In genomic region chr17:7592422-7593021, GRCh38 we compare ENCODE assay signal across 22 cellular contexts. TPM values are rescaled to one million over a fixed set of nuclear protein-coding genes. Genes with fewer than 3 reads are reported as not detected.
A peak's percentile ranks its signal among the peaks of the same experiment; 100 is the strongest.
DNase-seq lines count a peak whose midpoint lies in the region; ATAC-seq and TF ChIP-seq lines count a peak whose summit lies in the region.
"Had no signal": no experiment of that assay in that cellular context is flagged by ENCODE, and none has a peak within 500 bp of the region (broad histone marks: within the 10 kb centered on the region; RNA-seq: fewer than 3 reads in every experiment).

No MANE protein-coding gene starts in this region.

- no peak overlapping the region for H2AK5ac ChIP-seq in neuronal stem cell (ENCODE audit: low read depth, low read length)

- peak overlapping the region; percentile 83 for H2BK15ac ChIP-seq in neuronal stem cell (ENCODE audit: low read length)

- peaks cover 11 to 35% of the 10 kb centered on the region in 2 donors for H3K4me1 ChIP-seq in neuronal stem cell (ENCODE audit: control insufficient read depth in 2 of 2, insufficient read depth in 1 of 2, low read depth in 1 of 2, low read length in 2 of 2)
- no peaks in the 10 kb centered on the region for H3K4me1 ChIP-seq in right cardiac atrium (ENCODE audit: control insufficient read depth, insufficient read depth, low read length)

- no peaks in the 10 kb centered on the region for H3K27me3 ChIP-seq in neuronal stem cell (ENCODE audit: control insufficient read depth in 3 of 3, insufficient read depth in 3 of 3, low read depth in 1 of 3, low read length in 3 of 3)
- no peaks in the 10 kb centered on the region for H3K27me3 ChIP-seq in right cardiac atrium (ENCODE audit: control insufficient read depth, insufficient read depth)
- H3K27me3 ChIP-seq: BE2C had no signal

- H4K8ac ChIP-seq in neuronal stem cell (ENCODE audit: low read depth, low read length) = no peak overlapping the region

- H4K91ac ChIP-seq in neuronal stem cell (ENCODE audit: low read depth, low read length, poor library complexity) = no peak overlapping the region

- no peaks in the 10 kb centered on the region for H3K79me1 ChIP-seq in neuronal stem cell (ENCODE audit: low read depth, low read length)

- H2BK120ac ChIP-seq in neuronal stem cell (ENCODE audit: low read depth, low read length) = peak overlapping the region; percentile 13

- H3K9ac ChIP-seq in neuronal stem cell (ENCODE audit: low read depth, low read length, poor library complexity) = no peak overlapping the region

- H3K9me3 ChIP-seq in neuronal stem cell (replicated peaks in 1 of 2; ENCODE audit: control insufficient read depth in 2 of 2, insufficient read depth in 1 of 2, low read depth in 1 of 2, low read length in 2 of 2) (no peaks in the 10 kb centered on the region), right cardiac atrium (ENCODE audit: control insufficient read depth, low read length) (no peaks in the 10 kb centered on the region)
- H3K9me3 ChIP-seq: BE2C had no signal

- no peak overlapping the region for H2AFZ ChIP-seq in neuronal stem cell (ENCODE audit: low read length)

- no peak overlapping the region for H3K4me2 ChIP-seq in neuronal stem cell (ENCODE audit: insufficient read depth, low read length, poor library complexity, severe bottlenecking)

- H3K9me3 Mint-ChIP-seq in Calu3 (ENCODE audit: low read depth, unreplicated experiment) = no peaks in the 10 kb centered on the region
- no peaks in the 10 kb centered on the region for H3K9me3 Mint-ChIP-seq in HFFc6
- H3K9me3 Mint-ChIP-seq in chondrocyte (ENCODE audit: low read depth) = no peaks in the 10 kb centered on the region
- H3K9me3 Mint-ChIP-seq: CD14-positive monocyte; CD8-positive, alpha-beta memory T cell; T-helper 1 cell treated with Interleukin-12 subunit alpha and Interleukin-12 subunit beta and Interleukin-4 antibody, amounts not matched to agents 30 μg/mL and 1 μg/mL, for 36 hours had no signal

- no peak overlapping the region for H3K23ac ChIP-seq in neuronal stem cell (ENCODE audit: low read depth, low read length, poor library complexity)

- H2BK5ac ChIP-seq in neuronal stem cell (ENCODE audit: low read length) = no peak overlapping the region

- no CpG with 5 or more reads among the region's 23 CpGs for WGBS in neuronal stem cell (ENCODE audit: extremely low coverage in 2 of 2, insufficient read length in 2 of 2, insufficient replicate concordance in 1 of 2), 2 donors
- WGBS in right cardiac atrium = 92% methylated on average over 23 of the region's 23 CpGs

- no peak overlapping the region for H3K4me3 Mint-ChIP-seq in Calu3 (ENCODE audit: low read depth, unreplicated experiment)
- H3K4me3 Mint-ChIP-seq in HFFc6 = no peak overlapping the region
- H3K4me3 Mint-ChIP-seq in chondrocyte (ENCODE audit: unreplicated experiment) = no peak overlapping the region
- H3K4me3 Mint-ChIP-seq: CD14-positive monocyte; CD8-positive, alpha-beta memory T cell; T-helper 1 cell treated with Interleukin-12 subunit alpha and Interleukin-12 subunit beta and Interleukin-4 antibody, amounts not matched to agents 30 μg/mL and 1 μg/mL, for 36 hours had no signal

- intact Hi-C loops in Calu3 (cut with micrococcal nuclease; ENCODE audit: unreplicated experiment) = no loop called here
- intact Hi-C loops in right cardiac atrium (cut with DNase I) = no loop called here

- H2BK12ac ChIP-seq in neuronal stem cell (ENCODE audit: low read length) = no peak overlapping the region

- H3K18ac ChIP-seq in neuronal stem cell (ENCODE audit: low read length) = peak overlapping the region; percentile 49

- TSS peak; percentile 24 for BruUV-seq in Calu3 (replicated peaks; lab: Mats Ljungman, UMichigan)

- no peak overlapping the region for H3K4ac ChIP-seq in neuronal stem cell (ENCODE audit: low read length)

- H3K4me1 Mint-ChIP-seq in Calu3 (ENCODE audit: low read depth, unreplicated experiment) = no peaks in the 10 kb centered on the region
- H3K4me1 Mint-ChIP-seq in HFFc6 (ENCODE audit: low read depth) = peaks cover 45% of the 10 kb centered on the region
- peaks cover 26% of the 10 kb centered on the region for H3K4me1 Mint-ChIP-seq in chondrocyte (ENCODE audit: low read depth)

- peaks cover 51% of the 10 kb centered on the region for H3K36me3 Mint-ChIP-seq in Calu3 (ENCODE audit: insufficient read depth, unreplicated experiment)
- H3K36me3 Mint-ChIP-seq in HFFc6 (ENCODE audit: low read depth) = peaks cover 27% of the 10 kb centered on the region
- H3K36me3 Mint-ChIP-seq in chondrocyte (ENCODE audit: low read depth) = peaks cover 39% of the 10 kb centered on the region

- H3K27ac Mint-ChIP-seq in Calu3 (ENCODE audit: unreplicated experiment) (no peak overlapping the region), HFFc6 (peak overlapping the region; percentile 92), chondrocyte (ENCODE audit: unreplicated experiment) (peak overlapping the region; percentile 5)
- H3K27ac Mint-ChIP-seq: CD8-positive, alpha-beta memory T cell; T-helper 1 cell treated with Interleukin-12 subunit alpha and Interleukin-12 subunit beta and Interleukin-4 antibody, amounts not matched to agents 30 μg/mL and 1 μg/mL, for 36 hours had no signal

- CTCF ChIA-PET in Calu3 (lab: Charles Lee) = no interaction called here

- H3K27me3 Mint-ChIP-seq in Calu3 (ENCODE audit: unreplicated experiment) (no peaks in the 10 kb centered on the region), HFFc6 (ENCODE audit: insufficient read depth) (peaks cover 5% of the 10 kb centered on the region), chondrocyte (ENCODE audit: low read depth) (no peaks in the 10 kb centered on the region)
- H3K27me3 Mint-ChIP-seq: CD8-positive, alpha-beta memory T cell had no signal

- H3K4me3 ChIP-seq in neuronal stem cell (ENCODE audit: low read length in 2 of 2) = no peak overlapping the region
- no peak overlapping the region for H3K4me3 ChIP-seq in right cardiac atrium (ENCODE audit: low read length)

- peaks cover 52 to 99% of the 10 kb centered on the region in 2 donors for H3K36me3 ChIP-seq in neuronal stem cell (replicated peaks in 1 of 2; ENCODE audit: control insufficient read depth in 2 of 2, insufficient read depth in 2 of 2, low read length in 2 of 2)

- H3K14ac ChIP-seq in neuronal stem cell (ENCODE audit: low read length) = no peak overlapping the region

- ATAC-seq in right cardiac atrium = no peak

- TF ChIP-seq CTCF in Calu3 (IDR thresholded peaks at IDR 0.05; ENCODE audit: unreplicated experiment) = no peak
- TF ChIP-seq CTCF in HFFc6 (IDR thresholded peaks at IDR 0.05) = no peak
- TF ChIP-seq CTCF in chondrocyte (IDR thresholded peaks at IDR 0.05) = no peak

- DNase-seq in Calu3 = no peak
- no peak for DNase-seq in HFFc6
- DNase-seq in chondrocyte (ENCODE audit: low spot score) = no peak
- DNase-seq in neuronal stem cell (ENCODE audit: low spot score) = no peak
- DNase-seq in COLO668 (lab: John Stamatoyannopoulos, UW; ENCODE audit: unreplicated experiment) = no peak
- no peak for DNase-seq in NCI-H82 (lab: John Stamatoyannopoulos, UW)
- no peak for DNase-seq in right cardiac atrium
- DNase-seq: BE2C; CD8-positive, alpha-beta memory T cell; DMS153; IMR-90; NCI-H1048; NCI-H1417; NCI-H1694; NCI-H2029 treated with DMSO at 0.1 percent for 48 hours; NCI-H446 treated with DMSO at 0.1 percent for 48 hours; NCI-H526; RPMI8226; SHP77 treated with DMSO at 0.1 percent for 48 hours had no signal

- H3K27ac ChIP-seq in neuronal stem cell (replicated peaks; ENCODE audit: low read length) = peak overlapping the region; percentile 95
- no peak overlapping the region for H3K27ac ChIP-seq in right cardiac atrium (ENCODE audit: low read length)

RNA-seq across cellular contexts. Expression of gene SOX15, which starts 2.6 kb away (rescaled TPM):
- total RNA-seq in Calu3 (2022) (not detected in 2 replicates), chondrocyte (0.32 to 0.39 TPM in 2 of 3 replicates, not detected in the other), right cardiac atrium (1 to 10 TPM; 5.4 to 6.2 (median 5.9) TPM)
- 1 to 10 TPM in 1 of 6 experiments, under 1 TPM in 5; 0.62 to 1.0 (median 0.81) TPM for total RNA-seq in HFFc6 (2021; fragmentation: NEBNext Ultra II Directional; extraction: Animal tissue kit (Norgen Biotek cat#: 25700))
- 10.1 TPM for polyA plus RNA-seq in neuronal stem cell (2013, experiment 1 of 2)
- 9.9 TPM for polyA plus RNA-seq in neuronal stem cell (2013, experiment 2 of 2)
- polyA plus RNA-seq in right cardiac atrium = 7.0 TPM
- total RNA-seq: H4 had no signal
- polyA plus RNA-seq: CD8-positive, alpha-beta memory T cell had no signal

RNA-seq across cellular contexts. Expression of gene MPDU1, which starts 8.9 kb away (rescaled TPM):
- total RNA-seq in Calu3 (2022) (34.6 and 36.3 TPM in 2 replicates), chondrocyte (33.1 to 47.8 TPM (median 35.9 TPM) in 3 replicates), right cardiac atrium (10 to 100 TPM; 19.3 to 32.7 (median 29.4) TPM)
- 10 to 100 TPM; 59.2 to 91.2 (median 68.6) TPM for total RNA-seq in HFFc6 (2021; fragmentation: NEBNext Ultra II Directional; extraction: Animal tissue kit (Norgen Biotek cat#: 25700))
- 99.7 TPM for polyA plus RNA-seq in neuronal stem cell (2013, experiment 1 of 2)
- polyA plus RNA-seq in neuronal stem cell (2013, experiment 2 of 2) = 99.4 TPM
- 43.7 TPM for polyA plus RNA-seq in right cardiac atrium

RNA-seq across cellular contexts. Expression of gene CD68, which starts 13.1 kb away (rescaled TPM):
- total RNA-seq in Calu3 (2022) = 28.6 and 50.0 TPM in 2 replicates
- 10 to 100 TPM; 46.6 to 71.7 (median 68.5) TPM for total RNA-seq in HFFc6 (2021; fragmentation: NEBNext Ultra II Directional; extraction: Animal tissue kit (Norgen Biotek cat#: 25700))
- 1.2 to 3.3 TPM (median 2.6 TPM) in 3 replicates for total RNA-seq in chondrocyte
- 0.13 TPM for polyA plus RNA-seq in neuronal stem cell (2013, experiment 1 of 2)
- 0.15 TPM for polyA plus RNA-seq in neuronal stem cell (2013, experiment 2 of 2)
- 10 to 100 TPM; 34.6 to 45.6 (median 44.1) TPM for total RNA-seq in right cardiac atrium
- polyA plus RNA-seq in right cardiac atrium = 19.4 TPM

RNA-seq across cellular contexts. Expression of gene FXR2, which starts 22.2 kb away (rescaled TPM):
- total RNA-seq in Calu3 (2022) = 30.3 and 30.9 TPM in 2 replicates
- total RNA-seq in HFFc6 (2021; fragmentation: NEBNext Ultra II Directional; extraction: Animal tissue kit (Norgen Biotek cat#: 25700)) = 10 to 100 TPM; 49.3 to 62.3 (median 51.5) TPM
- total RNA-seq in chondrocyte = 48.4 to 53.7 TPM (median 52.5 TPM) in 3 replicates
- 51.8 TPM for polyA plus RNA-seq in neuronal stem cell (2013, experiment 1 of 2)
- 52.7 TPM for polyA plus RNA-seq in neuronal stem cell (2013, experiment 2 of 2)
- total RNA-seq in right cardiac atrium = 100 to 1,000 TPM in 1 of 4 donors, 10 to 100 TPM in 3; 78.9 to 109 (median 87.2) TPM
- 79.3 TPM for polyA plus RNA-seq in right cardiac atrium

RNA-seq across cellular contexts. Expression of gene SENP3, which starts 30.8 kb away (rescaled TPM):
- total RNA-seq in Calu3 (2022) (52.0 and 54.3 TPM in 2 replicates), chondrocyte (45.3 to 57.8 TPM (median 49.4 TPM) in 3 replicates), right cardiac atrium (10 to 100 TPM; 27.2 to 37.2 (median 34.2) TPM)
- 10 to 100 TPM; 53.9 to 70.3 (median 60.3) TPM for total RNA-seq in HFFc6 (2021; fragmentation: NEBNext Ultra II Directional; extraction: Animal tissue kit (Norgen Biotek cat#: 25700))
- polyA plus RNA-seq in neuronal stem cell (2013, experiment 1 of 2) = 34.1 TPM
- polyA plus RNA-seq in neuronal stem cell (2013, experiment 2 of 2) = 35.5 TPM
- polyA plus RNA-seq in right cardiac atrium = 45.2 TPM
